ENCODE assay signal across 25 cellular contexts in the genomic region with DNA sequence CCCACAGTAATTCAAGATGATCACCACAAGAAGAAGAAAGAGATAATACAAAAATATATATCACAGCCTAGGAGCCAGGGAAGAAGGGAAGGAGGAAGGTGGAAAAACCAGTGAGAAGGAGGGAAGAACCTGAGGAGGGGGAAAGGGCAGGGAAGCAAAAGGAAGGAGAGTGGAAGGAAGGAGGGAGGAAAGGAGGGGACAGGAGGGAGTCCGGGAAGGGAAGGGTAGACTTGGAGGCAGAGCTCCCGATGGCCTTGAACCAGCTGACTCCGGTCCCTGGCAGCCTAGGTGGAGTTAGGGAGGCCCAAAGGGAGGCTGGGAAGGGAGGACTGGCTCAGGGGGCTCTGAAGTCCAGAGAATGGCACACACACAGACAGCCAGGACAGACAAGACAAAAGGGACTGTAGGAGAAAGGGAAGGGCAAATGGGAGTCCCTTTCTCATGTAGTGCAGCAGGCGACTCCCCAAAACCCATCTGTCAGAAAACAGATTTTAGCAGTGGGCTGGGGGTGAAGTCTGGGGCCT. TPM values are rescaled to one million over a fixed set of nuclear protein-coding genes. Genes with fewer than 3 reads are reported as not detected.
DNase-seq lines count a peak whose midpoint lies in the region; ATAC-seq and TF ChIP-seq lines count a peak whose summit lies in the region.
"Had no signal": no experiment of that assay in that cellular context is flagged by ENCODE, and none has a peak within 500 bp of the region (broad histone marks: within the 10 kb centered on the region; RNA-seq: fewer than 3 reads in every experiment).

No MANE protein-coding gene starts in this region.

- peaks cover 12% of the 10 kb centered on the region for H3K4me1 Mint-ChIP-seq in activated naive CD8-positive, alpha-beta T cell (ENCODE audit: low read depth)
- peaks cover 37% of the 10 kb centered on the region for H3K4me1 Mint-ChIP-seq in activated naive CD8-positive, alpha-beta T cell treated with anti-CD3 and anti-CD28 coated beads, Interleukin-2, amount 50 U/mL, for 24 hours
- H3K4me1 Mint-ChIP-seq in activated T-helper 17 cell treated with anti-CD3 and anti-CD28 coated beads, Interleukin-2, amount 50 U/mL, for 72 hours, result no peaks in the 10 kb centered on the region
- peaks cover 27% of the 10 kb centered on the region for H3K4me1 Mint-ChIP-seq in neural crest cell

- TF ChIP-seq CTCF in neural crest cell (conservative IDR thresholded peaks at IDR 0.05), result no peak

- no peak overlapping the region for H3K4me3 Mint-ChIP-seq in activated naive CD8-positive, alpha-beta T cell
- H3K4me3 Mint-ChIP-seq in activated naive CD8-positive, alpha-beta T cell treated with anti-CD3 and anti-CD28 coated beads, Interleukin-2, amount 50 U/mL, for 24 hours, result no peak overlapping the region
- no peak overlapping the region for H3K4me3 Mint-ChIP-seq in activated T-helper 17 cell treated with anti-CD3 and anti-CD28 coated beads, Interleukin-2, amount 50 U/mL, for 72 hours
- H3K4me3 Mint-ChIP-seq in neural crest cell, result peak overlapping the region; percentile 72
- H3K4me3 Mint-ChIP-seq: HFFc6 had no signal

- H3K36me3 Mint-ChIP-seq in activated naive CD8-positive, alpha-beta T cell, result peaks cover 2% of the 10 kb centered on the region
- H3K36me3 Mint-ChIP-seq in activated naive CD8-positive, alpha-beta T cell treated with anti-CD3 and anti-CD28 coated beads, Interleukin-2, amount 50 U/mL, for 24 hours (ENCODE audit: low read depth), result no peaks in the 10 kb centered on the region
- peaks cover 10% of the 10 kb centered on the region for H3K36me3 Mint-ChIP-seq in activated T-helper 17 cell treated with anti-CD3 and anti-CD28 coated beads, Interleukin-2, amount 50 U/mL, for 72 hours (ENCODE audit: low read depth)
- H3K36me3 Mint-ChIP-seq in neural crest cell (ENCODE audit: low read depth), result no peaks in the 10 kb centered on the region
- H3K36me3 Mint-ChIP-seq: CD4-positive, CD25-positive, alpha-beta regulatory T cell had no signal

- no peak for DNase-seq in activated naive CD8-positive, alpha-beta T cell treated with anti-CD3 and anti-CD28 coated beads, Interleukin-2, amount 50 U/mL, for 24 hours
- no peak for DNase-seq in neural crest cell (ENCODE audit: low read depth, low spot score)
- no peak for DNase-seq in NCI-H1417 (lab: John Stamatoyannopoulos, UW)
- DNase-seq in DMS 273 treated with DMSO at 0.1 percent for 48 hours (lab: John Stamatoyannopoulos, UW), result no peak
- DNase-seq: 8988T; ACHN; BE2C; CD4-positive, CD25-positive, alpha-beta regulatory T cell; DMS53; GM23248; H7; HFFc6; MV-4-11; NCI-H1105; NCI-H2029; NCI-H446 treated with DMSO at 0.1 percent for 48 hours; NCI-H526; SHP77 had no signal

- H3K9me3 Mint-ChIP-seq in activated naive CD8-positive, alpha-beta T cell (ENCODE audit: low read depth), result no peaks in the 10 kb centered on the region
- H3K9me3 Mint-ChIP-seq in activated naive CD8-positive, alpha-beta T cell treated with anti-CD3 and anti-CD28 coated beads, Interleukin-2, amount 50 U/mL, for 24 hours, result no peaks in the 10 kb centered on the region
- H3K9me3 Mint-ChIP-seq in activated T-helper 17 cell treated with anti-CD3 and anti-CD28 coated beads, Interleukin-2, amount 50 U/mL, for 72 hours, result no peaks in the 10 kb centered on the region
- no peaks in the 10 kb centered on the region for H3K9me3 Mint-ChIP-seq in neural crest cell
- H3K9me3 Mint-ChIP-seq: HFFc6 had no signal

- ATAC-seq in activated naive CD8-positive, alpha-beta T cell treated with anti-CD3 and anti-CD28 coated beads, Interleukin-2, amount 50 U/mL, for 24 hours, result no peak
- ATAC-seq in activated T-helper 17 cell treated with anti-CD3 and anti-CD28 coated beads, Interleukin-2, amount 50 U/mL, for 72 hours (replicated peaks), result no peak
- no peak for ATAC-seq in HG03571 (IDR thresholded peaks at IDR 0.05; ENCODE audit: unreplicated experiment)
- ATAC-seq: Panc1 had no signal

- peak overlapping the region; percentile 54 for H3K27ac Mint-ChIP-seq in activated naive CD8-positive, alpha-beta T cell
- H3K27ac Mint-ChIP-seq in activated naive CD8-positive, alpha-beta T cell treated with anti-CD3 and anti-CD28 coated beads, Interleukin-2, amount 50 U/mL, for 24 hours, result no peak overlapping the region
- H3K27ac Mint-ChIP-seq in activated T-helper 17 cell treated with anti-CD3 and anti-CD28 coated beads, Interleukin-2, amount 50 U/mL, for 72 hours, result peak overlapping the region; percentile 52
- no peak overlapping the region for H3K27ac Mint-ChIP-seq in neural crest cell (ENCODE audit: unreplicated experiment)
- H3K27ac Mint-ChIP-seq: HFFc6 had no signal

- H3K27me3 Mint-ChIP-seq in activated naive CD8-positive, alpha-beta T cell, result no peaks in the 10 kb centered on the region
- H3K27me3 Mint-ChIP-seq in activated naive CD8-positive, alpha-beta T cell treated with anti-CD3 and anti-CD28 coated beads, Interleukin-2, amount 50 U/mL, for 24 hours, result peaks cover 11% of the 10 kb centered on the region
- H3K27me3 Mint-ChIP-seq in activated T-helper 17 cell treated with anti-CD3 and anti-CD28 coated beads, Interleukin-2, amount 50 U/mL, for 72 hours, result no peaks in the 10 kb centered on the region
- peaks cover 21% of the 10 kb centered on the region for H3K27me3 Mint-ChIP-seq in neural crest cell (ENCODE audit: low read depth)

RNA-seq across cellular contexts. Expression of gene ZNF384, which starts 4.7 kb away (rescaled TPM):
- total RNA-seq in activated T-helper 17 cell treated with anti-CD3 and anti-CD28 coated beads, Interleukin-2, amount 50 U/mL, for 72 hours, result 10 to 100 TPM; 80.6 to 88.7 TPM
- total RNA-seq in neural crest cell, result 93.2 and 94.3 TPM in 2 replicates

RNA-seq across cellular contexts. Expression of gene PIANP, which starts 6.7 kb away (rescaled TPM):
- 1 to 10 TPM in 1 of 2 donors, under 1 TPM in 1; 0.41 to 1.4 TPM for total RNA-seq in activated T-helper 17 cell treated with anti-CD3 and anti-CD28 coated beads, Interleukin-2, amount 50 U/mL, for 72 hours
- total RNA-seq in neural crest cell, result 8.6 and 8.7 TPM in 2 replicates
- total RNA-seq: CD4-positive, CD25-positive, alpha-beta regulatory T cell; SK-MEL-5 had no signal

RNA-seq across cellular contexts. Expression of gene COPS7A, which starts 30.0 kb away (rescaled TPM):
- 10 to 100 TPM; 36.5 to 38.7 TPM for total RNA-seq in activated T-helper 17 cell treated with anti-CD3 and anti-CD28 coated beads, Interleukin-2, amount 50 U/mL, for 72 hours
- 37.5 and 37.7 TPM in 2 replicates for total RNA-seq in neural crest cell

RNA-seq across cellular contexts. Expression of gene ING4, which starts 31.0 kb away (rescaled TPM):
- total RNA-seq in activated T-helper 17 cell treated with anti-CD3 and anti-CD28 coated beads, Interleukin-2, amount 50 U/mL, for 72 hours, result 10 to 100 TPM; 13.4 to 25.6 TPM
- total RNA-seq in neural crest cell, result 37.9 TPM in 2 replicates

RNA-seq across cellular contexts. Expression of gene ACRBP, which starts 46.7 kb away (rescaled TPM):
- total RNA-seq in activated T-helper 17 cell treated with anti-CD3 and anti-CD28 coated beads, Interleukin-2, amount 50 U/mL, for 72 hours, result 1 to 10 TPM in 1 of 2 donors, under 1 TPM in 1; 0.78 to 2.6 TPM
- 1.9 and 2.4 TPM in 2 replicates for total RNA-seq in neural crest cell
- total RNA-seq: Daoy, G401, GM23248, HFFc6 had no signal

Comparison
In these comparisons a context has a peak if more than half of its experiments do, and no peak if none do; other contexts are left out.
1. H3K27ac Mint-ChIP-seq: peak in activated naive CD8-positive, alpha-beta T cell (single experiment) and activated T-helper 17 cell treated with anti-CD3 and anti-CD28 coated beads, Interleukin-2, amount 50 U/mL, for 72 hours (single experiment); none in activated naive CD8-positive, alpha-beta T cell treated with anti-CD3 and anti-CD28 coated beads, Interleukin-2, amount 50 U/mL, for 24 hours (single experiment) and neural crest cell (single experiment).